ENCODE assay signal across 8 cellular contexts in genomic region chr18:34978533-34978893, GRCh38.
DNase-seq lines count a peak whose midpoint lies in the region; ATAC-seq and TF ChIP-seq lines count a peak whose summit lies in the region.

No MANE protein-coding gene starts in this region.

- no peaks in the 10 kb centered on the region for H3K9me3 Mint-ChIP-seq in activated CD8-positive, alpha-beta T cell treated with anti-CD3 and anti-CD28 coated beads for 36 hours
- H3K9me3 Mint-ChIP-seq in stimulated activated naive CD8-positive, alpha-beta T cell treated with anti-CD3 and anti-CD28 coated beads, Interleukin-15, amount 100 ng/mL, for 72 hours, result no peaks in the 10 kb centered on the region

- H3K4me3 ChIP-seq in iPS-18a (ENCODE audit: low read length), result peak overlapping the region; percentile 93

- peaks cover 69% of the 10 kb centered on the region for H3K27me3 ChIP-seq in iPS-18a (ENCODE audit: control insufficient read depth, insufficient read depth, low read length)

- CTCF ChIA-PET in activated CD8-positive, alpha-beta T cell treated with anti-CD3 and anti-CD28 coated beads for 36 hours (lab: Charles Lee), result interaction anchor here (1.3 to 1.4 kb wide), 3 partner anchors 51 to 165 kb away, joined by 4 to 7 read pairs (median 4); no protein-coding TSS in a partner anchor

- no peaks in the 10 kb centered on the region for H3K36me3 Mint-ChIP-seq in activated CD8-positive, alpha-beta T cell treated with anti-CD3 and anti-CD28 coated beads for 36 hours (ENCODE audit: low read depth)

- no peaks in the 10 kb centered on the region for H3K36me3 ChIP-seq in iPS-18a (ENCODE audit: control insufficient read depth, low read depth, low read length)

- H3K9ac ChIP-seq in iPS-18a (ENCODE audit: low read length), result peak overlapping the region; percentile 6

- peaks cover 11% of the 10 kb centered on the region for H3K4me1 ChIP-seq in iPS-18a (ENCODE audit: control insufficient read depth, low read depth, low read length)

- H3K27ac ChIP-seq in iPS-18a (ENCODE audit: low read length), result no peak overlapping the region

- H3K9me3 ChIP-seq in iPS-18a (ENCODE audit: control insufficient read depth, low read depth, low read length), result no peaks in the 10 kb centered on the region

- DNase-seq in NCI-H1105 treated with DMSO at 0.1 percent for 48 hours (lab: John Stamatoyannopoulos, UW) (peak; percentile 28), NCI-H1105 (lab: John Stamatoyannopoulos, UW) (no peak), hepatic stellate cell (ENCODE audit: low spot score) (no peak)
- no peak for DNase-seq in activated CD8-positive, alpha-beta T cell treated with anti-CD3 and anti-CD28 coated beads for 36 hours
- no peak for DNase-seq in stimulated activated naive CD8-positive, alpha-beta T cell treated with anti-CD3 and anti-CD28 coated beads, Interleukin-15, amount 100 ng/mL, for 72 hours

- H3K4me1 Mint-ChIP-seq in activated CD8-positive, alpha-beta T cell treated with anti-CD3 and anti-CD28 coated beads for 36 hours (ENCODE audit: low read depth), result peaks cover 27% of the 10 kb centered on the region
- H3K4me1 Mint-ChIP-seq in stimulated activated naive CD8-positive, alpha-beta T cell treated with anti-CD3 and anti-CD28 coated beads, Interleukin-15, amount 100 ng/mL, for 72 hours, result peaks cover 39% of the 10 kb centered on the region

- intact Hi-C loops in activated CD8-positive, alpha-beta T cell treated with anti-CD3 and anti-CD28 coated beads for 36 hours (cut with micrococcal nuclease), result loop anchor here (2.0 to 5.0 kb wide), 2 partner anchors 64 to 118 kb away; partner anchors contain the start of gene MAPRE2

- ATAC-seq in activated CD8-positive, alpha-beta T cell treated with anti-CD3 and anti-CD28 coated beads for 36 hours, result peak; percentile 1
- no peak for ATAC-seq in stimulated activated naive CD8-positive, alpha-beta T cell treated with anti-CD3 and anti-CD28 coated beads, Interleukin-15, amount 100 ng/mL, for 72 hours
- ATAC-seq in HG02852 (IDR thresholded peaks at IDR 0.05; ENCODE audit: unreplicated experiment) (no peak), GM19023 (IDR thresholded peaks at IDR 0.05; ENCODE audit: unreplicated experiment) (no peak)

- POLR2A ChIA-PET in activated CD8-positive, alpha-beta T cell treated with anti-CD3 and anti-CD28 coated beads for 36 hours (lab: Charles Lee), result interaction anchor here (1.0 kb wide), 1 partner anchor 100 kb away, joined by 3 read pairs; no protein-coding TSS in a partner anchor

- TF ChIP-seq CTCF in activated CD8-positive, alpha-beta T cell treated with anti-CD3 and anti-CD28 coated beads for 36 hours (IDR thresholded peaks at IDR 0.05), result no peak

- no peaks in the 10 kb centered on the region for H3K27me3 Mint-ChIP-seq in activated CD8-positive, alpha-beta T cell treated with anti-CD3 and anti-CD28 coated beads for 36 hours
- H3K27me3 Mint-ChIP-seq in stimulated activated naive CD8-positive, alpha-beta T cell treated with anti-CD3 and anti-CD28 coated beads, Interleukin-15, amount 100 ng/mL, for 72 hours, result peaks cover 16% of the 10 kb centered on the region

- peak overlapping the region; percentile 83 for H3K4me3 Mint-ChIP-seq in activated CD8-positive, alpha-beta T cell treated with anti-CD3 and anti-CD28 coated beads for 36 hours
- peak overlapping the region; percentile 91 to 93 for H3K4me3 Mint-ChIP-seq in stimulated activated naive CD8-positive, alpha-beta T cell treated with anti-CD3 and anti-CD28 coated beads, Interleukin-15, amount 100 ng/mL, for 72 hours

- peak overlapping the region; percentile 63 for H3K27ac Mint-ChIP-seq in activated CD8-positive, alpha-beta T cell treated with anti-CD3 and anti-CD28 coated beads for 36 hours
- peak overlapping the region in 1 of 2 donors; percentile 52 for H3K27ac Mint-ChIP-seq in stimulated activated naive CD8-positive, alpha-beta T cell treated with anti-CD3 and anti-CD28 coated beads, Interleukin-15, amount 100 ng/mL, for 72 hours
